ENCODE assay signal across 1 cellular context in genomic region chr14:89215166-89215940, GRCh38.
TF ChIP-seq lines count a peak whose summit lies in the region.

No MANE protein-coding gene starts in this region.

TF ChIP-seq in GM23338, 12 proteins besides CTCF, POLR2A, EP300 and RAD21 (continued from another document):
- TF ChIP-seq ZNF462 (CRISPR knock-in tag; IDR thresholded peaks at IDR 0.05) (no peak), ZNF331 (CRISPR knock-in tag; IDR thresholded peaks at IDR 0.05; ENCODE audit: low read depth) (no peak), NANOG (IDR thresholded peaks at IDR 0.05; ENCODE audit: borderline replicate concordance) (no peak), CREB1 (CRISPR knock-in tag; IDR thresholded peaks at IDR 0.05; ENCODE audit: low read depth) (no peak)
TF ChIP-seq in GM23338: peak in this region for 0.
